8 cellular contexts compared by ENCODE assay signal in the genomic region with DNA sequence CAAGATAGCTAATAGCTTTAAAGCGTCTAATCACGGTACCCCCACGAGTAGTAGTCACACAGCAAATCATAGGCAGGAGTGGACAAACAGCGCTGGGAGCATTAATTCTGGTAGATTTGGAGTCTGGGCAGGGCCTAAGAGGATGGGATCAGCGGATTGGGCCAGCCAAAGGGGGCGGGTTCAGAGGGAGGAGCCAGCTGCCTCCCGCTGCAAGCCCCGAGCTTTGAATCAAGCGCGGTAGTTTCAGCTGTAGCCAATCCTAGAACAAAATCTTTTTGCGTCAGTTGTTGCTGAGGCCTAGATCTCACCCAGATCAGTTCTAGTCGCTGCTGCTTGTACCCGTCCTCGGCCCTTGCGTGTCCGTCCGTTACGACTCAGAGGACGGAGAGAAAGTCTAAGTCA.
A peak's percentile ranks its signal among the peaks of the same experiment; 100 is the strongest.
DNase-seq lines count a peak whose midpoint lies in the region; ATAC-seq and TF ChIP-seq lines count a peak whose summit lies in the region.

No MANE protein-coding gene starts in this region.

- CTCF ChIA-PET in AG04449 (lab: Yijun Ruan, JAX), result interaction anchor here (1.4 to 9.7 kb wide), 4 partner anchors 13 to 299 kb away, joined by 3 to 98 read pairs (median 10); no protein-coding TSS in a partner anchor

- no peak for TF ChIP-seq CTCF in AG04449 (IDR thresholded peaks at IDR 0.05; ENCODE audit: insufficient read depth, low read length, missing control alignments)

- peak; percentile 74 for DNase-seq in AG04449 (ENCODE audit: low read depth, low spot score)
- DNase-seq in NCI-H2227 treated with DMSO at 0.1 percent for 48 hours (lab: John Stamatoyannopoulos, UW), result peak; percentile 97
- peak; percentile 66 to 87 (median 80) for DNase-seq in activated CD4-positive, CD25-positive, alpha-beta regulatory T cell (lab: John Stamatoyannopoulos, UW)
- DNase-seq in cerebellar nuclear complex (lab: John Stamatoyannopoulos, UW), result peak; percentile 90 to 97
- peak; percentile 98 for DNase-seq in islet precursor cell
- DNase-seq in stimulated activated CD4-positive, alpha-beta T cell treated with anti-CD3 and anti-CD28 coated beads, Interleukin-12 subunit alpha, Interleukin-12 subunit beta, amount 100 ng/mL, for 48 hours (ENCODE audit: low read depth in 2 of 3, low spot score in 1 of 3), result peak; percentile 90 to 92 (median 91)

- POLR2A ChIA-PET in AG04449 (lab: Yijun Ruan, JAX), result interaction anchor here (0.5 to 3.2 kb wide), 5 partner anchors 9 to 257 kb away, joined by 3 to 40 read pairs (median 3); partner anchors contain the start of genes HPDL and PRDX1

- peak overlapping the region; percentile 96 for H3K4me3 ChIP-seq in AG04449 (ENCODE audit: low read depth, low read length)

- ATAC-seq in GM18909 (IDR thresholded peaks at IDR 0.05; ENCODE audit: poor library complexity, unreplicated experiment) (peak; percentile 74), HG03175 (IDR thresholded peaks at IDR 0.05; ENCODE audit: unreplicated experiment) (peak; percentile 77)

Comparison
In these comparisons a context has a peak if more than half of its experiments do, and no peak if none do; other contexts are left out.
1. Peak in every context shown above with its lines: DNase-seq, ATAC-seq and H3K4me3 ChIP-seq.